In the genomic region with DNA sequence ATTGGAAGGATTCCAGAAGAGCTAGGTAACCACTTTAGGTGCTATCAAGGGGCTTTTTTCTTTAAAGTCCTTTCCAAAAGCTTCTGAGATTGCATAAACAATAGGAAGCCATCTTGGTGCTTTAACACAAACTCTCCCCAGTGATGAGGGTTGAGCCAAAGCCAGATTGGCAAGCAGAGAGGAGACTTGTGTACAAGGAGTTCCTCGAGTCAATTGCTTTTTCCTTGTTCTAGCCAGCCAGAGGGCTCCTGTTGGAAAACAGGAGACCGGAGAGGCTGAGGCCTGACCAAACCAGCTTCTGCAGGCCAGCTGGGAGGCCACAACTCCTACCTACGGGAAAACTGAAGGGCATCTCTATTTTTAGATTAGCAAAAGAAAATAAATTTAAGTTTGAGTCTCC, we compare ENCODE assay signal across 1 cellular context.
TF ChIP-seq lines count a peak whose summit lies in the region.

No MANE protein-coding gene starts in this region.

TF ChIP-seq in GM23338, 12 proteins besides CTCF, POLR2A, EP300 and RAD21 (continued from another document):
- TF ChIP-seq, protein P1, sequence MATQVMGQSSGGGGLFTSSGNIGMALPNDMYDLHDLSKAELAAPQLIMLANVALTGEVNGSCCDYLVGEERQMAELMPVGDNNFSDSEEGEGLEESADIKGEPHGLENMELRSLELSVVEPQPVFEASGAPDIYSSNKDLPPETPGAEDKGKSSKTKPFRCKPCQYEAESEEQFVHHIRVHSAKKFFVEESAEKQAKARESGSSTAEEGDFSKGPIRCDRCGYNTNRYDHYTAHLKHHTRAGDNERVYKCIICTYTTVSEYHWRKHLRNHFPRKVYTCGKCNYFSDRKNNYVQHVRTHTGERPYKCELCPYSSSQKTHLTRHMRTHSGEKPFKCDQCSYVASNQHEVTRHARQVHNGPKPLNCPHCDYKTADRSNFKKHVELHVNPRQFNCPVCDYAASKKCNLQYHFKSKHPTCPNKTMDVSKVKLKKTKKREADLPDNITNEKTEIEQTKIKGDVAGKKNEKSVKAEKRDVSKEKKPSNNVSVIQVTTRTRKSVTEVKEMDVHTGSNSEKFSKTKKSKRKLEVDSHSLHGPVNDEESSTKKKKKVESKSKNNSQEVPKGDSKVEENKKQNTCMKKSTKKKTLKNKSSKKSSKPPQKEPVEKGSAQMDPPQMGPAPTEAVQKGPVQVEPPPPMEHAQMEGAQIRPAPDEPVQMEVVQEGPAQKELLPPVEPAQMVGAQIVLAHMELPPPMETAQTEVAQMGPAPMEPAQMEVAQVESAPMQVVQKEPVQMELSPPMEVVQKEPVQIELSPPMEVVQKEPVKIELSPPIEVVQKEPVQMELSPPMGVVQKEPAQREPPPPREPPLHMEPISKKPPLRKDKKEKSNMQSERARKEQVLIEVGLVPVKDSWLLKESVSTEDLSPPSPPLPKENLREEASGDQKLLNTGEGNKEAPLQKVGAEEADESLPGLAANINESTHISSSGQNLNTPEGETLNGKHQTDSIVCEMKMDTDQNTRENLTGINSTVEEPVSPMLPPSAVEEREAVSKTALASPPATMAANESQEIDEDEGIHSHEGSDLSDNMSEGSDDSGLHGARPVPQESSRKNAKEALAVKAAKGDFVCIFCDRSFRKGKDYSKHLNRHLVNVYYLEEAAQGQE (IDR thresholded peaks at IDR 0.05; ENCODE audit: unreplicated experiment) = no peak
- TF ChIP-seq JUNB (IDR thresholded peaks at IDR 0.05; ENCODE audit: unreplicated experiment) = no peak
- TF ChIP-seq ZNF114 (CRISPR knock-in tag; IDR thresholded peaks at IDR 0.05) = no peak
- TF ChIP-seq, protein P2, sequence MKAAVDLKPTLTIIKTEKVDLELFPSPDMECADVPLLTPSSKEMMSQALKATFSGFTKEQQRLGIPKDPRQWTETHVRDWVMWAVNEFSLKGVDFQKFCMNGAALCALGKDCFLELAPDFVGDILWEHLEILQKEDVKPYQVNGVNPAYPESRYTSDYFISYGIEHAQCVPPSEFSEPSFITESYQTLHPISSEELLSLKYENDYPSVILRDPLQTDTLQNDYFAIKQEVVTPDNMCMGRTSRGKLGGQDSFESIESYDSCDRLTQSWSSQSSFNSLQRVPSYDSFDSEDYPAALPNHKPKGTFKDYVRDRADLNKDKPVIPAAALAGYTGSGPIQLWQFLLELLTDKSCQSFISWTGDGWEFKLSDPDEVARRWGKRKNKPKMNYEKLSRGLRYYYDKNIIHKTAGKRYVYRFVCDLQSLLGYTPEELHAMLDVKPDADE (IDR thresholded peaks at IDR 0.05) = no peak
- TF ChIP-seq EZH2 (IDR thresholded peaks at IDR 0.05; ENCODE audit: low read depth, unreplicated experiment) = no peak
- no peak for TF ChIP-seq STAT1 (IDR thresholded peaks at IDR 0.05; ENCODE audit: unreplicated experiment)
- TF ChIP-seq CREB1 (CRISPR knock-in tag; IDR thresholded peaks at IDR 0.05; ENCODE audit: low read depth) = no peak
TF ChIP-seq in GM23338: peak in this region for 0.
